20 cellular contexts compared by ENCODE assay signal in genomic region chr6:130927305-130927704, GRCh38.
DNase-seq lines count a peak whose midpoint lies in the region; ATAC-seq, FAIRE-seq and TF ChIP-seq lines count a peak whose summit lies in the region.
"Had no signal": no experiment of that assay in that cellular context is flagged by ENCODE, and none has a peak within 500 bp of the region (broad histone marks: within the 10 kb centered on the region; RNA-seq: fewer than 3 reads in every experiment).

No MANE protein-coding gene starts in this region.

- peak; percentile 17 for DNase-seq in Caki2 (ENCODE audit: low read depth)
- DNase-seq in astrocyte (ENCODE audit: low read depth) = peak; percentile 18
- DNase-seq in kidney tubule cell (ENCODE audit: low spot score) = peak; percentile 50
- DNase-seq in HuH-7.5 (ENCODE audit: low spot score) = no peak
- DNase-seq in T-helper 1 cell = no peak
- DNase-seq in KBM-7 = no peak
- no peak for DNase-seq in left ventricle myocardium inferior
- DNase-seq: activated CD4-positive, alpha-beta memory T cell treated with anti-CD3 and anti-CD28 coated beads, Interleukin-2, amount 10 ng/mL, durations not matched to agents 7 days and 5 days; activated naive CD8-positive, alpha-beta T cell treated with anti-CD3 and anti-CD28 coated beads, Interleukin-2, amount 10 ng/mL, durations not matched to agents 7 days and 5 days; activated T-cell treated with anti-CD3 and anti-CD28 coated beads, Interleukin-2, amount 50 U/mL, for 72 hours; DMS153; effector memory CD8-positive, alpha-beta T cell; lower lobe of right lung; MV-4-11; natural killer cell; NCI-H2171 treated with DMSO at 0.1 percent for 48 hours; retina had no signal

- TF ChIP-seq CTCF in astrocyte (IDR thresholded peaks at IDR 0.05; ENCODE audit: insufficient read depth, low read depth, low read length) (no peak), left ventricle myocardium inferior (IDR thresholded peaks at IDR 0.05; ENCODE audit: borderline replicate concordance) (no peak)

- ATAC-seq in HG02610 (IDR thresholded peaks at IDR 0.05; ENCODE audit: unreplicated experiment) = peak; percentile 44
- ATAC-seq: activated T-cell treated with anti-CD3 and anti-CD28 coated beads, Interleukin-2, amount 50 U/mL, for 72 hours; effector memory CD8-positive, alpha-beta T cell; lower lobe of right lung; natural killer cell had no signal

- H3K9me3 Mint-ChIP-seq in astrocyte (ENCODE audit: unreplicated experiment) = no peaks in the 10 kb centered on the region
- H3K9me3 Mint-ChIP-seq: activated CD4-positive, alpha-beta memory T cell treated with anti-CD3 and anti-CD28 coated beads, Interleukin-2, amount 10 ng/mL, durations not matched to agents 7 days and 5 days; activated T-cell treated with anti-CD3 and anti-CD28 coated beads, Interleukin-2, amount 50 U/mL, for 72 hours; effector memory CD8-positive, alpha-beta T cell; natural killer cell had no signal

- no peaks in the 10 kb centered on the region for H3K79me2 ChIP-seq in astrocyte (ENCODE audit: insufficient read depth, low read length)

- peaks cover 16% of the 10 kb centered on the region for H3K4me1 Mint-ChIP-seq in astrocyte (ENCODE audit: low read depth, unreplicated experiment)
- H3K4me1 Mint-ChIP-seq: activated CD4-positive, alpha-beta memory T cell treated with anti-CD3 and anti-CD28 coated beads, Interleukin-2, amount 10 ng/mL, durations not matched to agents 7 days and 5 days; activated naive CD8-positive, alpha-beta T cell treated with anti-CD3 and anti-CD28 coated beads, Interleukin-2, amount 10 ng/mL, durations not matched to agents 7 days and 5 days; natural killer cell had no signal

- H3K27me3 ChIP-seq in astrocyte (ENCODE audit: insufficient read depth, low read length) (no peaks in the 10 kb centered on the region), left ventricle myocardium inferior (ENCODE audit: low read depth) (no peaks in the 10 kb centered on the region)
- H3K27me3 ChIP-seq: cardiac muscle cell, SJSA1 had no signal

- intact Hi-C loops in left ventricle myocardium inferior (cut with micrococcal nuclease) = no loop called here

- H3K27ac Mint-ChIP-seq in astrocyte (ENCODE audit: unreplicated experiment) = no peak overlapping the region
- H3K27ac Mint-ChIP-seq: activated CD4-positive, alpha-beta memory T cell treated with anti-CD3 and anti-CD28 coated beads, Interleukin-2, amount 10 ng/mL, durations not matched to agents 7 days and 5 days; activated naive CD8-positive, alpha-beta T cell treated with anti-CD3 and anti-CD28 coated beads, Interleukin-2, amount 10 ng/mL, durations not matched to agents 7 days and 5 days; activated T-cell treated with anti-CD3 and anti-CD28 coated beads, Interleukin-2, amount 50 U/mL, for 72 hours; effector memory CD8-positive, alpha-beta T cell; natural killer cell had no signal

- no peak overlapping the region for H3K9ac ChIP-seq in astrocyte (ENCODE audit: low read length)

- no peak overlapping the region for H3K4me3 Mint-ChIP-seq in astrocyte (ENCODE audit: unreplicated experiment)
- H3K4me3 Mint-ChIP-seq: activated CD4-positive, alpha-beta memory T cell treated with anti-CD3 and anti-CD28 coated beads, Interleukin-2, amount 10 ng/mL, durations not matched to agents 7 days and 5 days; activated naive CD8-positive, alpha-beta T cell treated with anti-CD3 and anti-CD28 coated beads, Interleukin-2, amount 10 ng/mL, durations not matched to agents 7 days and 5 days; activated T-cell treated with anti-CD3 and anti-CD28 coated beads, Interleukin-2, amount 50 U/mL, for 72 hours; effector memory CD8-positive, alpha-beta T cell; natural killer cell had no signal

- H3K9me3 ChIP-seq in astrocyte (ENCODE audit: insufficient read depth, low read depth, low read length) = no peaks in the 10 kb centered on the region
- H3K9me3 ChIP-seq in left ventricle myocardium inferior (replicated peaks) = peaks cover 9% of the 10 kb centered on the region
- H3K9me3 ChIP-seq: lower lobe of right lung, SJSA1 had no signal

- H3K4me3 ChIP-seq in astrocyte (ENCODE audit: insufficient read depth, low read depth, low read length) (no peak overlapping the region), left ventricle myocardium inferior (no peak overlapping the region)
- H3K4me3 ChIP-seq: cardiac muscle cell, lower lobe of right lung, SJSA1 had no signal

- no peak overlapping the region for H3K4me2 ChIP-seq in astrocyte (ENCODE audit: low read length)

- no peaks in the 10 kb centered on the region for H3K27me3 Mint-ChIP-seq in astrocyte (ENCODE audit: low read depth, unreplicated experiment)
- H3K27me3 Mint-ChIP-seq: activated CD4-positive, alpha-beta memory T cell treated with anti-CD3 and anti-CD28 coated beads, Interleukin-2, amount 10 ng/mL, durations not matched to agents 7 days and 5 days; activated naive CD8-positive, alpha-beta T cell treated with anti-CD3 and anti-CD28 coated beads, Interleukin-2, amount 10 ng/mL, durations not matched to agents 7 days and 5 days had no signal

- no peaks in the 10 kb centered on the region for H4K20me1 ChIP-seq in astrocyte (ENCODE audit: insufficient read depth, low read length)

- no peaks in the 10 kb centered on the region for H3K36me3 Mint-ChIP-seq in astrocyte (ENCODE audit: low read depth, unreplicated experiment)
- H3K36me3 Mint-ChIP-seq: natural killer cell had no signal

- in situ Hi-C loops in Caki2 (cut with HindIII; ENCODE audit: low pct_unique_long_range_greater_than_20kb, low sequenced_read_pairs) = no loop called here
- in situ Hi-C loops in KBM-7 (cut with MboI; ENCODE audit: low pct_unique_long_range_greater_than_20kb, low sequenced_read_pairs) = no loop called here

- H3K27ac ChIP-seq in astrocyte (ENCODE audit: low read depth, low read length) (no peak overlapping the region), left ventricle myocardium inferior (replicated peaks) (no peak overlapping the region)
- H3K27ac ChIP-seq: cardiac muscle cell, lower lobe of right lung, SJSA1 had no signal

- H3K36me3 ChIP-seq in astrocyte (ENCODE audit: insufficient read depth, low read length) (no peaks in the 10 kb centered on the region), left ventricle myocardium inferior (peaks cover 9% of the 10 kb centered on the region)
- H3K36me3 ChIP-seq: cardiac muscle cell, lower lobe of right lung had no signal

- FAIRE-seq in astrocyte (lab: Jason Lieb, UNC) = no peak

- peaks cover 9% of the 10 kb centered on the region for H3K4me1 ChIP-seq in astrocyte (ENCODE audit: insufficient read depth, low read length)
- peaks cover 22% of the 10 kb centered on the region for H3K4me1 ChIP-seq in left ventricle myocardium inferior

- H2AFZ ChIP-seq in astrocyte (ENCODE audit: low read depth, low read length) = no peak overlapping the region

Comparison
In these comparisons a context has a peak if more than half of its experiments do, and no peak if none do; other contexts are left out.
1. DNase-seq: peak in Caki2 (single experiment), astrocyte (single experiment) and kidney tubule cell (single experiment); none in HuH-7.5 (single experiment), T-helper 1 cell (0 of 5), KBM-7 (single experiment) and left ventricle myocardium inferior (single experiment).